17 cellular contexts compared by ENCODE assay signal in genomic region chr19:7894612-7895309, GRCh38. TPM values are rescaled to one million over a fixed set of nuclear protein-coding genes. Genes with fewer than 3 reads are reported as not detected.
DNase-seq lines count a peak whose midpoint lies in the region; ATAC-seq and TF ChIP-seq lines count a peak whose summit lies in the region.
"Had no signal": no experiment of that assay in that cellular context is flagged by ENCODE, and none has a peak within 500 bp of the region (broad histone marks: within the 10 kb centered on the region; RNA-seq: fewer than 3 reads in every experiment).

No MANE protein-coding gene starts in this region.

- CTCF ChIA-PET in PC-9 (lab: Charles Lee): no interaction called here

- no peaks in the 10 kb centered on the region for H3K27me3 ChIP-seq in PC-9 (ENCODE audit: insufficient read depth, low read depth)
- no peaks in the 10 kb centered on the region for H3K27me3 ChIP-seq in foreskin keratinocyte
- no peaks in the 10 kb centered on the region for H3K27me3 ChIP-seq in prostate gland (replicated peaks; ENCODE audit: insufficient read depth)
- H3K27me3 ChIP-seq in effector memory CD4-positive, alpha-beta T cell (replicated peaks; ENCODE audit: control insufficient read depth, insufficient read depth, low read length, poor library complexity, severe bottlenecking): no peaks in the 10 kb centered on the region
- H3K27me3 ChIP-seq: BE2C, Peyer's patch had no signal

- peak; percentile 63 for ATAC-seq in foreskin keratinocyte

- H3K9me3 ChIP-seq in PC-9 (ENCODE audit: insufficient read depth, low read depth) (no peaks in the 10 kb centered on the region), prostate gland (no peaks in the 10 kb centered on the region)
- H3K9me3 ChIP-seq in effector memory CD4-positive, alpha-beta T cell (ENCODE audit: control insufficient read depth, low read length): no peaks in the 10 kb centered on the region
- H3K9me3 ChIP-seq: BE2C, Peyer's patch had no signal

- H3F3A ChIP-seq in PC-9 (ENCODE audit: insufficient read depth, low read depth): peaks cover 34% of the 10 kb centered on the region

- H3K4me3 ChIP-seq in PC-9 (peak overlapping the region; percentile 30; the same call in 1 of the 2 replicates), prostate gland (no peak overlapping the region)
- H3K4me3 ChIP-seq in effector memory CD4-positive, alpha-beta T cell (ENCODE audit: insufficient read depth, low read depth, low read length, poor library complexity, severe bottlenecking): no peak overlapping the region
- H3K4me3 ChIP-seq: Peyer's patch, skin epidermis had no signal

- H3K27ac ChIP-seq in PC-9: peak overlapping the region; percentile 82
- peak overlapping the region; percentile 74 for H3K27ac ChIP-seq in foreskin keratinocyte
- peak overlapping the region; percentile 42 to 56 for H3K27ac ChIP-seq in prostate gland
- no peak overlapping the region for H3K27ac ChIP-seq in effector memory CD4-positive, alpha-beta T cell (ENCODE audit: insufficient read depth, low read length, poor library complexity, severe bottlenecking)
- H3K27ac ChIP-seq: KMS-11, Peyer's patch had no signal

- POLR2A ChIA-PET in PC-9 (lab: Charles Lee; ENCODE audit: unreplicated experiment): interaction anchor here (0.6 to 0.7 kb wide), 2 partner anchors 26 to 774 kb away, joined by 4 to 39 read pairs; no protein-coding TSS in a partner anchor

- peaks cover 56% of the 10 kb centered on the region for H3K79me2 ChIP-seq in PC-9 (ENCODE audit: low read depth)

- no peak overlapping the region; the same call in 1 of the 2 replicates for H2AFZ ChIP-seq in PC-9

- no peaks in the 10 kb centered on the region for H4K20me1 ChIP-seq in PC-9 (ENCODE audit: insufficient read depth)

- DNase-seq in ELF-1 (ENCODE audit: low read depth, low spot score) (peak; percentile 79), PC-9 (peak; percentile 92), foreskin keratinocyte (no peak), prostate gland (ENCODE audit: low spot score) (peak; percentile 60), A172 (ENCODE audit: low spot score) (no peak)
- DNase-seq in effector memory CD4-positive, alpha-beta T cell: no peak
- no peak for DNase-seq in activated naive CD4-positive, alpha-beta T cell treated with Interleukin-2 at 50 U/mL for 16 hours
- DNase-seq in activated CD4-positive, alpha-beta T cell treated with anti-CD3 and anti-CD28 coated beads for 4 hours: no peak
- DNase-seq: BE2C, DND-41, kidney glomerular epithelial cell, NCI-H524 treated with DMSO at 0.1 percent for 48 hours had no signal

- H3K4me2 ChIP-seq in PC-9: peak overlapping the region; percentile 66
- H3K4me2 ChIP-seq: KMS-11 had no signal

- no peaks in the 10 kb centered on the region for H3K9me2 ChIP-seq in PC-9 (ENCODE audit: insufficient read depth)

- intact Hi-C loops in PC-9 (cut with micrococcal nuclease; ENCODE audit: unreplicated experiment) (loop anchor here (1.0 kb wide), 1 partner anchor 9 kb away; the partner anchor contains the start of gene MAP2K7), prostate gland (cut with DNase I) (no loop called here)

- TF ChIP-seq CTCF in PC-9 (conservative IDR thresholded peaks at IDR 0.05): no peak; the same call in 1 of the 2 replicates
- TF ChIP-seq CTCF in foreskin keratinocyte (conservative IDR thresholded peaks at IDR 0.05): no peak
- peak in 2 of 4 experiments; percentile 20 to 21 for TF ChIP-seq CTCF in prostate gland (IDR thresholded peaks at IDR 0.05)

- BruUV-seq in PC-9 (replicated peaks; lab: Mats Ljungman, UMichigan): TSS peak; percentile 67

- 0 out of 2 replicates have a peak, but pooled peaks cover 6% of the 10 kb centered on the region for H3K36me3 ChIP-seq in PC-9 (ENCODE audit: low read depth)
- H3K36me3 ChIP-seq in prostate gland: no peaks in the 10 kb centered on the region
- H3K36me3 ChIP-seq in effector memory CD4-positive, alpha-beta T cell (ENCODE audit: control insufficient read depth, insufficient read depth, low read length): no peaks in the 10 kb centered on the region
- H3K36me3 ChIP-seq: BE2C, Peyer's patch had no signal

- WGBS in prostate gland: 28% methylated on average over 18 of the region's 18 CpGs

- peaks cover 39% of the 10 kb centered on the region for H3K4me1 ChIP-seq in PC-9 (replicated peaks; ENCODE audit: insufficient read depth)
- H3K4me1 ChIP-seq in foreskin keratinocyte: peaks cover 5% of the 10 kb centered on the region
- peaks cover 10% of the 10 kb centered on the region for H3K4me1 ChIP-seq in prostate gland (replicated peaks)
- H3K4me1 ChIP-seq in effector memory CD4-positive, alpha-beta T cell (ENCODE audit: control insufficient read depth, insufficient read depth, low read length, poor library complexity, severe bottlenecking): no peaks in the 10 kb centered on the region
- H3K4me1 ChIP-seq: BE2C had no signal

- no peak for TF ChIP-seq POLR2A in prostate gland (IDR thresholded peaks at IDR 0.05)

RNA-seq across cellular contexts. Expression of gene LRRC8E, which starts 6.5 kb away (rescaled TPM):
- total RNA-seq in PC-9 (2021) (24.1 and 24.4 TPM in 2 replicates), foreskin keratinocyte (8.2 and 10.6 TPM in 2 replicates), prostate gland (10 to 100 TPM in 1 of 2 donors, 1 to 10 TPM in 1; 4.8 to 11.7 TPM)
- polyA plus RNA-seq in foreskin keratinocyte: 4.6 and 5.7 TPM in 2 replicates
- total RNA-seq in A172 (2014; rRNA removed; shearing (Covaris generic)): 30.8 and 33.7 TPM in 2 replicates
- total RNA-seq: cerebellum had no signal
- polyA plus RNA-seq: neural cell had no signal

RNA-seq across cellular contexts. Expression of gene MAP2K7, which starts 8.9 kb away (rescaled TPM):
- total RNA-seq in PC-9 (2021): 52.4 and 54.0 TPM in 2 replicates
- 12.7 and 13.5 TPM in 2 replicates for total RNA-seq in foreskin keratinocyte
- polyA plus RNA-seq in foreskin keratinocyte: 15.6 and 18.3 TPM in 2 replicates
- 10 to 100 TPM; 21.6 to 45.2 TPM for total RNA-seq in prostate gland
- total RNA-seq in A172 (2014; rRNA removed; shearing (Covaris generic)): 7.1 and 12.7 TPM in 2 replicates

RNA-seq across cellular contexts. Expression of gene TGFBR3L, which starts 19.9 kb away (rescaled TPM):
- total RNA-seq in PC-9 (2021) (2.0 and 2.3 TPM in 2 replicates), foreskin keratinocyte (2.1 and 2.5 TPM in 2 replicates), prostate gland (1 to 10 TPM in 1 of 2 donors, not detected in 1; 3.2 TPM)
- polyA plus RNA-seq in foreskin keratinocyte: 3.6 and 5.0 TPM in 2 replicates
- total RNA-seq in A172 (2014; rRNA removed; shearing (Covaris generic)): 0.34 TPM in 1 of 2 replicates, not detected in the other
- total RNA-seq: cerebellum, Peyer's patch had no signal
- polyA plus RNA-seq: neural cell had no signal

RNA-seq across cellular contexts. Expression of gene PRR36, which starts 20.6 kb away (rescaled TPM):
- 12.9 and 20.3 TPM in 2 replicates for total RNA-seq in PC-9 (2021)
- 0.03 TPM in 1 of 2 replicates, not detected in the other for total RNA-seq in foreskin keratinocyte
- polyA plus RNA-seq in foreskin keratinocyte: 0.02 and 0.03 TPM in 2 replicates
- 1 to 10 TPM; 2.2 to 4.2 TPM for total RNA-seq in prostate gland
- total RNA-seq in A172 (2014; rRNA removed; shearing (Covaris generic)): 1.0 and 1.2 TPM in 2 replicates
- total RNA-seq: Peyer's patch had no signal

RNA-seq across cellular contexts. Expression of gene SNAPC2, which starts 25.4 kb away (rescaled TPM):
- 37.5 and 42.1 TPM in 2 replicates for total RNA-seq in PC-9 (2021)
- total RNA-seq in foreskin keratinocyte: 22.5 and 22.7 TPM in 2 replicates
- polyA plus RNA-seq in foreskin keratinocyte: 30.6 and 32.0 TPM in 2 replicates
- total RNA-seq in prostate gland: 10 to 100 TPM; 37.4 to 95.0 TPM
- 30.6 and 44.5 TPM in 2 replicates for total RNA-seq in A172 (2014; rRNA removed; shearing (Covaris generic))

Comparison
In these comparisons a context has a peak if more than half of its experiments do, and no peak if none do; other contexts are left out.
1. DNase-seq: peak in ELF-1 (single experiment), PC-9 (2 of 2) and prostate gland (single experiment); none in foreskin keratinocyte (0 of 2), effector memory CD4-positive, alpha-beta T cell (0 of 3), A172 (single experiment), activated naive CD4-positive, alpha-beta T cell treated with Interleukin-2 at 50 U/mL for 16 hours (single experiment) and activated CD4-positive, alpha-beta T cell treated with anti-CD3 and anti-CD28 coated beads for 4 hours (0 of 2).